Comparison of ENCODE assay signal across 7 cellular contexts in genomic region chr10:96834121-96834520, GRCh38. TPM values are rescaled to one million over a fixed set of nuclear protein-coding genes. Genes with fewer than 3 reads are reported as not detected.
A peak's percentile ranks its signal among the peaks of the same experiment; 100 is the strongest.
DNase-seq lines count a peak whose midpoint lies in the region; ATAC-seq and TF ChIP-seq lines count a peak whose summit lies in the region.

No MANE protein-coding gene starts in this region.

- POLR2A ChIA-PET in HEK293 (lab: Yijun Ruan, JAX), result no interaction called here
- POLR2A ChIA-PET in WTC11 (lab: Charles Lee), result interaction anchor here (0.6 kb wide), 1 partner anchor 236 kb away, joined by 3 read pairs; no protein-coding TSS in a partner anchor

- TF ChIP-seq CTCF in HEK293 (tag by site-specific recombination; IDR thresholded peaks at IDR 0.05) (no peak), WTC11 (IDR thresholded peaks at IDR 0.05) (no peak), hepatocyte (IDR thresholded peaks at IDR 0.05; ENCODE audit: poor library complexity) (no peak)

- DNase-seq in WTC11 (ENCODE audit: low spot score) (no peak), hepatocyte (ENCODE audit: low spot score) (peak; percentile 13), NCI-H1436 treated with DMSO at 0.1 percent for 48 hours (lab: John Stamatoyannopoulos, UW) (no peak), KG1 (lab: John Stamatoyannopoulos, UW) (no peak), NCI-H524 treated with DMSO at 0.1 percent for 48 hours (lab: John Stamatoyannopoulos, UW) (no peak)
- no peak for DNase-seq in stimulated activated effector memory CD8-positive, alpha-beta T cell treated with anti-CD3 and anti-CD28 coated beads, Interleukin-12 subunit alpha, Interleukin-12 subunit beta, amount 100 ng/mL, for 72 hours (ENCODE audit: low spot score in 2 of 2)

- H3K4me3 ChIP-seq in HEK293 (ENCODE audit: low read depth, low read length), result peak overlapping the region; percentile 85
- H3K4me3 ChIP-seq in hepatocyte, result peak overlapping the region; percentile 51

- H3K27ac ChIP-seq in HEK293 (ENCODE audit: extremely low read depth, low read depth, low read length) (0 out of 2 replicates have a peak overlapping the region, but pooled peaks have one; percentile 91), hepatocyte (peak overlapping the region; percentile 100)

- H3K4me1 Mint-ChIP-seq in WTC11, result peaks cover 42% of the 10 kb centered on the region
- H3K4me1 Mint-ChIP-seq in stimulated activated effector memory CD8-positive, alpha-beta T cell treated with anti-CD3 and anti-CD28 coated beads, Interleukin-12 subunit alpha, Interleukin-12 subunit beta, amount 100 ng/mL, for 72 hours, result peaks cover 46% of the 10 kb centered on the region

- H3K4me3 Mint-ChIP-seq in WTC11, result peak overlapping the region; percentile 98
- H3K4me3 Mint-ChIP-seq in stimulated activated effector memory CD8-positive, alpha-beta T cell treated with anti-CD3 and anti-CD28 coated beads, Interleukin-12 subunit alpha, Interleukin-12 subunit beta, amount 100 ng/mL, for 72 hours, result peak overlapping the region; percentile 92

- CTCF ChIA-PET in HEK293 (lab: Yijun Ruan, JAX) (no interaction called here), WTC11 (lab: Charles Lee) (no interaction called here)

- H3K36me3 ChIP-seq in HEK293 (ENCODE audit: control insufficient read depth in 2 of 2, insufficient read depth in 1 of 2, low read length in 2 of 2), result no peaks in the 10 kb centered on the region
- no peaks in the 10 kb centered on the region for H3K36me3 ChIP-seq in hepatocyte (replicated peaks; ENCODE audit: insufficient read depth, low read depth)

- no peaks in the 10 kb centered on the region for H3K9me2 ChIP-seq in hepatocyte (replicated peaks; ENCODE audit: insufficient read depth)

- peaks cover 62% of the 10 kb centered on the region for H3K79me2 ChIP-seq in hepatocyte

- peaks cover 56% of the 10 kb centered on the region for H4K20me1 ChIP-seq in hepatocyte (ENCODE audit: insufficient read depth, poor library complexity, severe bottlenecking)

- H3K36me3 Mint-ChIP-seq in WTC11, result peaks cover 2% of the 10 kb centered on the region; the same call in 1 of the 2 replicates
- peaks cover 29% of the 10 kb centered on the region for H3K36me3 Mint-ChIP-seq in stimulated activated effector memory CD8-positive, alpha-beta T cell treated with anti-CD3 and anti-CD28 coated beads, Interleukin-12 subunit alpha, Interleukin-12 subunit beta, amount 100 ng/mL, for 72 hours

- no peak overlapping the region for H2AFZ ChIP-seq in hepatocyte

- no peak for ATAC-seq in WTC11
- ATAC-seq in stimulated activated effector memory CD8-positive, alpha-beta T cell treated with anti-CD3 and anti-CD28 coated beads, Interleukin-12 subunit alpha, Interleukin-12 subunit beta, amount 100 ng/mL, for 72 hours, result no peak

- no peaks in the 10 kb centered on the region for H3K9me3 ChIP-seq in HEK293 (ENCODE audit: control insufficient read depth, insufficient read depth, low read depth, low read length)
- H3K9me3 ChIP-seq in hepatocyte (ENCODE audit: low read depth), result no peaks in the 10 kb centered on the region

- peaks cover 8% of the 10 kb centered on the region for H3K27me3 Mint-ChIP-seq in WTC11 (ENCODE audit: low read depth)

- H3K9me3 Mint-ChIP-seq in WTC11, result no peaks in the 10 kb centered on the region
- H3K9me3 Mint-ChIP-seq in stimulated activated effector memory CD8-positive, alpha-beta T cell treated with anti-CD3 and anti-CD28 coated beads, Interleukin-12 subunit alpha, Interleukin-12 subunit beta, amount 100 ng/mL, for 72 hours, result no peaks in the 10 kb centered on the region

- H3K4me1 ChIP-seq in HEK293 (ENCODE audit: control insufficient read depth, insufficient read depth, low read length), result no peaks in the 10 kb centered on the region; the same call in 1 of the 2 replicates
- H3K4me1 ChIP-seq in hepatocyte (ENCODE audit: insufficient read depth), result peaks cover 12% of the 10 kb centered on the region

- H3K27ac Mint-ChIP-seq in WTC11, result peak overlapping the region; percentile 97
- peak overlapping the region; percentile 94 for H3K27ac Mint-ChIP-seq in stimulated activated effector memory CD8-positive, alpha-beta T cell treated with anti-CD3 and anti-CD28 coated beads, Interleukin-12 subunit alpha, Interleukin-12 subunit beta, amount 100 ng/mL, for 72 hours

- peak overlapping the region; percentile 86 for H3K4me2 ChIP-seq in hepatocyte

- 32% methylated on average over 8 of the region's 8 CpGs for WGBS in hepatocyte (ENCODE audit: low lambda C conversion rate, missing lambda C conversion rate)

- no peaks in the 10 kb centered on the region for H3K27me3 ChIP-seq in hepatocyte

TF ChIP-seq in HEK293, 187 proteins besides CTCF, POLR2A, EP300 and RAD21:
- TF ChIP-seq ZNF274 (IDR thresholded peaks at IDR 0.05; ENCODE audit: low read length), result no peak
- TF ChIP-seq ZNF274 (tag by site-specific recombination; IDR thresholded peaks at IDR 0.05; ENCODE audit: borderline replicate concordance), result no peak
- no peak for TF ChIP-seq ZNF776 (tag by site-specific recombination; IDR thresholded peaks at IDR 0.05; ENCODE audit: borderline replicate concordance)
- TF ChIP-seq ZNF48 (tag by site-specific recombination; IDR thresholded peaks at IDR 0.05), result no peak
- no peak for TF ChIP-seq ZNF558 (tag by site-specific recombination; IDR thresholded peaks at IDR 0.05)
- TF ChIP-seq ZNF155 (tag by site-specific recombination; IDR thresholded peaks at IDR 0.05), result no peak
- no peak for TF ChIP-seq ZXDB (tag by site-specific recombination; IDR thresholded peaks at IDR 0.05)
- TF ChIP-seq ZNF561 (tag by site-specific recombination; IDR thresholded peaks at IDR 0.05; ENCODE audit: borderline replicate concordance), result no peak
- TF ChIP-seq BCL11A (tag by site-specific recombination; IDR thresholded peaks at IDR 0.05; ENCODE audit: low read depth), result no peak
- no peak for TF ChIP-seq ZNF292 (tag by site-specific recombination; IDR thresholded peaks at IDR 0.05; ENCODE audit: borderline replicate concordance, low read depth)
- no peak for TF ChIP-seq ZNF549 (tag by site-specific recombination; IDR thresholded peaks at IDR 0.05)
- TF ChIP-seq ZNF768 (tag by site-specific recombination; IDR thresholded peaks at IDR 0.05), result no peak
- no peak for TF ChIP-seq KLF17 (tag by site-specific recombination; IDR thresholded peaks at IDR 0.05)

TF ChIP-seq in WTC11, 78 proteins besides CTCF, POLR2A, EP300 and RAD21 (continues in another document):
- TF ChIP-seq ZBTB43 (CRISPR knock-in tag; IDR thresholded peaks at IDR 0.05), result no peak
- no peak for TF ChIP-seq ATF2 (CRISPR knock-in tag; IDR thresholded peaks at IDR 0.05; ENCODE audit: borderline replicate concordance, low read depth)
- no peak for TF ChIP-seq GRHL2 (CRISPR knock-in tag; IDR thresholded peaks at IDR 0.05; ENCODE audit: insufficient replicate concordance, severe bottlenecking)
- TF ChIP-seq NFATC4 (CRISPR knock-in tag; IDR thresholded peaks at IDR 0.05), result no peak
- no peak for TF ChIP-seq AR (CRISPR knock-in tag; IDR thresholded peaks at IDR 0.05)

RNA-seq across cellular contexts. Expression of gene LCOR, which starts 2.0 kb away (rescaled TPM):
- total RNA-seq in WTC11 (2021) (23.9 to 28.1 TPM (median 24.2 TPM) in 3 replicates), hepatocyte (48.7 and 52.4 TPM in 2 replicates)
- 24.0 and 26.1 TPM in 2 replicates for polyA plus RNA-seq in hepatocyte
